In the genomic region with DNA sequence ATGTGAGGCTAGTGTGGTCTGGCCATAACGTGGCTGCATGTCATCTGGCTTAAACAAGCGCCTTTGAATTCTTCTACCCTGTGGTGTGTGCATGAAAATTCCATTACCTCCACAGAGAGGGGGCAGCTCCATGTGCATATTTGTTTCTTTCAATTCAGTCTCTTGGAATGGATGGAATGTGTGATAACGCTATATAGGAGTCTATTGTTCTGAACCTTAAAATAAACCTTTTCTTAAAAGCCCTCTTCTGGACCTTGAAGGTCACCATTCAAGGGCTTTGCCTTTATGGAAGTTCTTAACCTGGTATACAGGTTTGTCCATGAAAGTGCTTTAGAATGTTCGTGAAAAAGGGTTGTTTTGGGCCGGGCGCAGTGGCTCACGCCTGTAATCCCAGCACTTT, we compare ENCODE assay signal across 15 cellular contexts.
DNase-seq lines count a peak whose midpoint lies in the region; ATAC-seq and TF ChIP-seq lines count a peak whose summit lies in the region.
"Had no signal": no experiment of that assay in that cellular context is flagged by ENCODE, and none has a peak within 500 bp of the region (broad histone marks: within the 10 kb centered on the region; RNA-seq: fewer than 3 reads in every experiment).

No MANE protein-coding gene starts in this region.

- H4K5ac ChIP-seq in IMR-90 (ENCODE audit: low read depth, low read length), result no peak overlapping the region

- H3K4me3 ChIP-seq in Caco-2 (ENCODE audit: low read depth, low read length), result no peak overlapping the region
- H3K4me3 ChIP-seq in IMR-90 (ENCODE audit: insufficient read depth, low read depth, low read length), result no peak overlapping the region
- no peak overlapping the region for H3K4me3 ChIP-seq in choroid plexus epithelial cell (ENCODE audit: low read depth, low read length)
- no peak overlapping the region for H3K4me3 ChIP-seq in mesodermal cell (ENCODE audit: extremely low read depth, insufficient read depth, low read length, poor library complexity, severe bottlenecking)
- H3K4me3 ChIP-seq: ovary, SK-N-MC, transverse colon had no signal

- H2AK5ac ChIP-seq in IMR-90 (ENCODE audit: low read depth, low read length), result no peak overlapping the region

- no peak overlapping the region for H2AFZ ChIP-seq in IMR-90 (replicated peaks; ENCODE audit: low read length, poor library complexity)

- H3K27ac ChIP-seq in IMR-90 (ENCODE audit: insufficient read depth, low read length) (no peak overlapping the region), mesodermal cell (ENCODE audit: low read depth, low read length, severe bottlenecking) (peak overlapping the region; percentile 10), caudate nucleus (ENCODE audit: low read depth, low read length) (no peak overlapping the region)
- H3K27ac ChIP-seq: ovary, SK-N-MC, transverse colon had no signal

- H3K36me3 ChIP-seq in Caco-2 (ENCODE audit: control insufficient read depth, insufficient read depth, low read length) (no peaks in the 10 kb centered on the region), IMR-90 (ENCODE audit: control insufficient read depth, insufficient read depth, low read length) (no peaks in the 10 kb centered on the region), mesodermal cell (ENCODE audit: control insufficient read depth, insufficient read depth, low read length) (no peaks in the 10 kb centered on the region)
- H3K36me3 ChIP-seq: ovary, transverse colon had no signal

- no peak overlapping the region for H3K4ac ChIP-seq in IMR-90 (ENCODE audit: low read depth, low read length)

- H3K27me3 Mint-ChIP-seq in Caco-2 (ENCODE audit: insufficient read depth, unreplicated experiment), result no peaks in the 10 kb centered on the region

- H2BK20ac ChIP-seq in IMR-90 (ENCODE audit: low read depth, low read length), result no peak overlapping the region

- POLR2A ChIA-PET in Caco-2 (lab: Charles Lee) (no interaction called here), IMR-90 (lab: Charles Lee; ENCODE audit: unreplicated experiment) (no interaction called here)

- H2BK15ac ChIP-seq in IMR-90 (ENCODE audit: low read depth, low read length), result no peak overlapping the region

- ATAC-seq in IMR-90 (ENCODE audit: low read depth), result peak; percentile 66; the same call in 1 of the 2 replicates
- ATAC-seq: esophagus mucosa had no signal

- H3K56ac ChIP-seq in IMR-90 (ENCODE audit: extremely low read depth, insufficient read depth, low read length), result no peak overlapping the region

- peak overlapping the region; percentile 48 for H3K4me2 ChIP-seq in IMR-90 (ENCODE audit: low read depth, low read length)

- H4K20me1 ChIP-seq in IMR-90 (ENCODE audit: insufficient read depth, low read length), result no peaks in the 10 kb centered on the region

- peak overlapping the region; percentile 40 for H3K27ac Mint-ChIP-seq in Caco-2 (ENCODE audit: unreplicated experiment)

- no peaks in the 10 kb centered on the region for H3K27me3 ChIP-seq in Caco-2 (replicated peaks; ENCODE audit: control insufficient read depth, insufficient read depth, low read length)
- H3K27me3 ChIP-seq in IMR-90 (ENCODE audit: control insufficient read depth, insufficient read depth, low read length), result no peaks in the 10 kb centered on the region
- H3K27me3 ChIP-seq: ovary, transverse colon had no signal

- H3K36me3 Mint-ChIP-seq in Caco-2 (ENCODE audit: insufficient read depth, unreplicated experiment), result no peaks in the 10 kb centered on the region

- no peak overlapping the region for H3K14ac ChIP-seq in IMR-90 (replicated peaks; ENCODE audit: low read depth, low read length)

- TF ChIP-seq POLR2A in IMR-90 (IDR thresholded peaks at IDR 0.05; ENCODE audit: low read depth, low read length), result no peak

- no peak for TF ChIP-seq RAD21 in IMR-90 (IDR thresholded peaks at IDR 0.05; ENCODE audit: low read length)

- no peaks in the 10 kb centered on the region for H3K9me1 ChIP-seq in IMR-90 (ENCODE audit: insufficient read depth, low read length)

- dilution Hi-C loops in IMR-90 (cut with HindIII; ENCODE audit: low sequenced_read_pairs, unreplicated experiment), result no loop called here

- H2BK120ac ChIP-seq in IMR-90 (ENCODE audit: low read depth, low read length), result 0 out of 2 replicates have a peak overlapping the region, but pooled peaks have one; percentile 7

- no peak for TF ChIP-seq CTCF in Caco-2 (IDR thresholded peaks at IDR 0.05; ENCODE audit: insufficient read depth in 1 of 2, low read depth in 1 of 2, low read length in 1 of 2, severe bottlenecking in 1 of 2, unreplicated experiment in 1 of 2)
- TF ChIP-seq CTCF in IMR-90 (conservative IDR thresholded peaks at IDR 0.05; ENCODE audit: low read depth, low read length), result no peak
- no peak for TF ChIP-seq CTCF in choroid plexus epithelial cell (conservative IDR thresholded peaks at IDR 0.05; ENCODE audit: low read depth, low read length)

- H3K4me1 ChIP-seq in Caco-2 (peaks cover 38% of the 10 kb centered on the region), IMR-90 (ENCODE audit: control insufficient read depth, insufficient read depth, low read length) (peaks cover 7% of the 10 kb centered on the region), mesodermal cell (ENCODE audit: control insufficient read depth, insufficient read depth, low read length, poor library complexity, severe bottlenecking) (peaks cover 27% of the 10 kb centered on the region)

- H2BK5ac ChIP-seq in IMR-90 (ENCODE audit: low read depth, low read length, poor library complexity, severe bottlenecking), result no peak overlapping the region

- H4K8ac ChIP-seq in IMR-90 (ENCODE audit: low read depth in 2 of 2, low read length in 2 of 2), result no peak overlapping the region; a peak in 1 of 4 replicates

- H3K9me3 ChIP-seq in Caco-2 (no peaks in the 10 kb centered on the region), IMR-90 (ENCODE audit: control insufficient read depth, insufficient read depth, low read length) (no peaks in the 10 kb centered on the region), mesodermal cell (ENCODE audit: control insufficient read depth, low read length) (peaks cover 4% of the 10 kb centered on the region)
- H3K9me3 ChIP-seq: ovary, transverse colon had no signal

- peaks cover 16% of the 10 kb centered on the region for H3K4me1 Mint-ChIP-seq in Caco-2 (ENCODE audit: low read depth, unreplicated experiment)

- H3K9me3 Mint-ChIP-seq in Caco-2 (ENCODE audit: unreplicated experiment), result peaks cover 11% of the 10 kb centered on the region

- peak; percentile 17 to 34 for DNase-seq in Caco-2
- DNase-seq in IMR-90, result peak; percentile 39
- peak; percentile 71 for DNase-seq in choroid plexus epithelial cell (ENCODE audit: low read depth)
- no peak for DNase-seq in DMS79 (lab: John Stamatoyannopoulos, UW)
- no peak for DNase-seq in caudate nucleus (lab: John Stamatoyannopoulos, UW)
- DNase-seq in NCI-H2196 (lab: John Stamatoyannopoulos, UW; ENCODE audit: unreplicated experiment), result no peak
- DNase-seq in cortex of kidney (lab: John Stamatoyannopoulos, UW), result no peak
- DNase-seq: DMS 273 treated with DMSO at 0.1 percent for 48 hours, mesenchymal stem cell, MV-4-11, ovary, transverse colon had no signal

- 100% methylated on average over 1 of the region's 7 CpGs; no CpG with 5 or more reads in 1 of the 2 experiments for WGBS in IMR-90 (ENCODE audit: extremely low coverage in 2 of 2, insufficient read length in 1 of 2), 2 experiments
- 88 to 89% methylated on average over 4 of the region's 7 CpGs for WGBS in mesodermal cell (ENCODE audit: insufficient coverage in 2 of 2), 2 experiments

- CTCF ChIA-PET in Caco-2 (lab: Charles Lee), result no interaction called here
- CTCF ChIA-PET in IMR-90 (lab: Yijun Ruan, JAX), result no interaction called here

- no peak overlapping the region for H3K4me3 Mint-ChIP-seq in Caco-2 (ENCODE audit: unreplicated experiment)

- H3K9ac ChIP-seq in IMR-90 (ENCODE audit: low read depth, low read length), result no peak overlapping the region

- in situ Hi-C loops in IMR-90 (cut with MboI; ENCODE audit: low sequenced_read_pairs), result no loop called here

- BruUV-seq in Caco-2 (replicated peaks; lab: Mats Ljungman, UMichigan) (no TSS peak), IMR-90 (replicated peaks; lab: Mats Ljungman, UMichigan) (no TSS peak)

- no peaks in the 10 kb centered on the region for H3K79me1 ChIP-seq in IMR-90 (ENCODE audit: low read depth in 1 of 2, low read length in 2 of 2)

- no peak overlapping the region for H2AK9ac ChIP-seq in IMR-90 (replicated peaks; ENCODE audit: low read depth, low read length, poor library complexity)

- intact Hi-C loops in Caco-2 (cut with micrococcal nuclease; ENCODE audit: unreplicated experiment), result no loop called here
- intact Hi-C loops in IMR-90 (cut with micrococcal nuclease), result no loop called here

- peak overlapping the region; percentile 74; the same call in 1 of the 2 replicates for H3K18ac ChIP-seq in IMR-90 (ENCODE audit: low read depth, low read length)

- no peak overlapping the region for H4K91ac ChIP-seq in IMR-90 (ENCODE audit: insufficient read depth, low read depth, low read length)

- H3K23ac ChIP-seq in IMR-90 (ENCODE audit: low read depth, low read length), result no peak overlapping the region

TF ChIP-seq in IMR-90, 13 proteins besides CTCF, POLR2A, EP300 and RAD21:
- TF ChIP-seq FOS (IDR thresholded peaks at IDR 0.05; ENCODE audit: low read depth, low read length) (no peak), NFE2L2 (IDR thresholded peaks at IDR 0.05; ENCODE audit: low read depth, low read length) (no peak), RFX5 (IDR thresholded peaks at IDR 0.05; ENCODE audit: low read depth, low read length) (no peak), RCOR1 (IDR thresholded peaks at IDR 0.05; ENCODE audit: insufficient replicate concordance, low read length) (no peak), SMC3 (IDR thresholded peaks at IDR 0.05; ENCODE audit: low read depth, low read length) (no peak), CEBPB (IDR thresholded peaks at IDR 0.05; ENCODE audit: low read depth, low read length) (no peak), BHLHE40 (IDR thresholded peaks at IDR 0.05; ENCODE audit: low read depth, low read length) (no peak), MAFK (IDR thresholded peaks at IDR 0.05; ENCODE audit: low read depth, low read length) (no peak), USF2 (IDR thresholded peaks at IDR 0.05; ENCODE audit: low read depth, low read length) (no peak), MAZ (IDR thresholded peaks at IDR 0.05; ENCODE audit: borderline replicate concordance, low read depth, low read length) (no peak)

Comparison
In these comparisons a context has a peak if more than half of its experiments do, and no peak if none do; other contexts are left out.
1. DNase-seq: peak in Caco-2 (2 of 2), IMR-90 (single experiment) and choroid plexus epithelial cell (single experiment); none in DMS79 (single experiment), caudate nucleus (0 of 61), NCI-H2196 (single experiment) and cortex of kidney (single experiment).